ENCODE assay signal across 34 cellular contexts in the genomic region with DNA sequence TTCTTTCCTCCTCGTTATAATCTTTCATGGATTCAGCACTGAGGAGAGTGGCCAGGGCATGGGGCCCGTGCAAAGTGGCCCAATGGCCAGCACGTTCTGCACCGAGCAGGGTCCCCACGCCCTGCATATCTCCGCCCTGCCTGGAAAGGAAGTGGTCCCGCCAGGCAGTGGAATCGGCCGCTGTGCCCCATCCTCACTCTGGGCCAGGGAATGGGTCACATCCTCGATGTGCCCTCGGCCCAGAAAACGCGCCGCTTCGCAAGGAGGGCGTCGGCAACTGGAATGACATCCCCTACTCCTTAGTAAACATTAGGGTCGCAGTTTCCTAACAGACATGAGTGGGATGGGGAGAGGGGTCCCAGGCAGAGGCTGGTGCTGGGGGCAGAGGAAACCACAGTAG.
"Had no signal": no experiment of that assay in that cellular context is flagged by ENCODE, and none has a peak within 500 bp of the region (broad histone marks: within the 10 kb centered on the region; RNA-seq: fewer than 3 reads in every experiment).

No MANE protein-coding gene starts in this region.

- H3K9me3 ChIP-seq: MG63 had no signal

- H3K9ac ChIP-seq: KMS-11 had no signal

- H3K36me3 ChIP-seq: MG63 had no signal

- H3K4me3 ChIP-seq: MG63 had no signal

- H3K4me2 ChIP-seq: KMS-11 had no signal

- H3K27me3 ChIP-seq: MG63 had no signal

- H3K27ac ChIP-seq: KMS-11 had no signal

- DNase-seq: Karpas-422, Kasumi-1, MG63, MM.1S, MV-4-11, NCI-H1048, NCI-H1092, NCI-H1092 treated with DMSO at 0.1 percent for 48 hours, NCI-H1105, NCI-H1105 treated with DMSO at 0.1 percent for 48 hours, NCI-H1417, NCI-H1417 treated with DMSO at 0.1 percent for 48 hours, NCI-H1436, NCI-H1436 treated with DMSO at 0.1 percent for 48 hours, NCI-H146, NCI-H1694, NCI-H1694 treated with DMSO at 0.1 percent for 48 hours, NCI-H187, NCI-H187 treated with DMSO at 0.1 percent for 48 hours, NCI-H1930, NCI-H2029, NCI-H2029 treated with DMSO at 0.1 percent for 48 hours, NCI-H2081, NCI-H2081 treated with DMSO at 0.1 percent for 48 hours, NCI-H2107, NCI-H2171, NCI-H2171 treated with DMSO at 0.1 percent for 48 hours, NCI-H2227 treated with DMSO at 0.1 percent for 48 hours, NCI-H226, NCI-H345, NCI-H446, NCI-H446 treated with DMSO at 0.1 percent for 48 hours, NCI-H510A had no signal
